ENCODE assay signal across 1 cellular context in the genomic region with DNA sequence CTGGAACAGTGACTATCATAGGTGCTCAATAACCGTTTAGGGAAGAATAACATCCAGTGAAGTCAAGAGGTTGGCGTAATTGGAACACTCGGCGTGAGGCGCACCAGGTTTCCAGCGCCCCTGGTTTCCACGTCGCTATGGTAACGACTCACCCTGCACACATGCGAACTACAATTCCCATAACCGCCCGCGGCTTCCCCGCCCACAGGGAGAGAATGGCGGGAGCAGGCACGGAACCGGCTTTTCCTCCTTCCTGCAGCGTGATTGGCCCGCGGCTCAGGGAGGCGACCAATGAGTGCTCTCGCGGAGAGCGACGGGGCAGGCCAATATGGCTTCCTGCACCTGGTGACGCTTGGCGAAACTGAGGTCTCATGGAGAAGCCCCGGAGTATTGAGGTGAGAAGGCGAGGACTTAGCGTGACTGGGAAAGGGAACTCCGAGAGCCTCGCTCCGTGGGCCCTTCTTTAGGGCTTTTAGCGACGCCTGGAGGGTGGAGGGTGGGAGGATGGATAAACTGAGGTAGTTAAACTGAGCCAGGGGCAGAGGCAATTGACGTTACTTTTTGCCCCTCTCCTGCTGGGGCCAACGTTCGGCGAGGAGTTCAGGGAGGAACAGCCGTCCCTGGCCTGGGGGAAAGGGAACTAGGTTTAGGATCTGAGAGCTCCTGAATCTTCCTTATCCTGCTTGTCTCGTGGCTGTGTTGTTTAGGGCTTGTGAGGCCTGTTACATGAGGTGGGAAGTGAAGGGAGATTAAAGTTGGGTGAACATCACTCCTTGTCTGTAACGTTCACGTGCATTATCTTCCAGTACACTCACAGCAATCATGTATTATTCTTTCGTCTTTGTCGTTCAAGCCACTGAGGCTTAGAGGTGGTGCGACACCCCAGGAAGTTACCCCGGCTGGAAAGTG.
TF ChIP-seq lines count a peak whose summit lies in the region.

L3MBTL2 (plus strand) TSS at position 321 of the 909 bp plus-strand sequence; CDS start at position 372, 51 bp downstream.

TF ChIP-seq in HepG2, 621 proteins besides CTCF, POLR2A, EP300 and RAD21 (continued from another document and continues in another):
- no peak for TF ChIP-seq GLMP (CRISPR knock-in tag; IDR thresholded peaks at IDR 0.05; ENCODE audit: borderline replicate concordance)
- peak; percentile 17; the same call in 1 of the 2 replicates for TF ChIP-seq DR1 (CRISPR knock-in tag; IDR thresholded peaks at IDR 0.05)
- no peak for TF ChIP-seq ZNF7 (CRISPR knock-in tag; IDR thresholded peaks at IDR 0.05)
- TF ChIP-seq ONECUT2 (CRISPR knock-in tag; IDR thresholded peaks at IDR 0.05): no peak
- TF ChIP-seq ZNF800 (CRISPR knock-in tag; IDR thresholded peaks at IDR 0.05): no peak
- TF ChIP-seq, protein P1, sequence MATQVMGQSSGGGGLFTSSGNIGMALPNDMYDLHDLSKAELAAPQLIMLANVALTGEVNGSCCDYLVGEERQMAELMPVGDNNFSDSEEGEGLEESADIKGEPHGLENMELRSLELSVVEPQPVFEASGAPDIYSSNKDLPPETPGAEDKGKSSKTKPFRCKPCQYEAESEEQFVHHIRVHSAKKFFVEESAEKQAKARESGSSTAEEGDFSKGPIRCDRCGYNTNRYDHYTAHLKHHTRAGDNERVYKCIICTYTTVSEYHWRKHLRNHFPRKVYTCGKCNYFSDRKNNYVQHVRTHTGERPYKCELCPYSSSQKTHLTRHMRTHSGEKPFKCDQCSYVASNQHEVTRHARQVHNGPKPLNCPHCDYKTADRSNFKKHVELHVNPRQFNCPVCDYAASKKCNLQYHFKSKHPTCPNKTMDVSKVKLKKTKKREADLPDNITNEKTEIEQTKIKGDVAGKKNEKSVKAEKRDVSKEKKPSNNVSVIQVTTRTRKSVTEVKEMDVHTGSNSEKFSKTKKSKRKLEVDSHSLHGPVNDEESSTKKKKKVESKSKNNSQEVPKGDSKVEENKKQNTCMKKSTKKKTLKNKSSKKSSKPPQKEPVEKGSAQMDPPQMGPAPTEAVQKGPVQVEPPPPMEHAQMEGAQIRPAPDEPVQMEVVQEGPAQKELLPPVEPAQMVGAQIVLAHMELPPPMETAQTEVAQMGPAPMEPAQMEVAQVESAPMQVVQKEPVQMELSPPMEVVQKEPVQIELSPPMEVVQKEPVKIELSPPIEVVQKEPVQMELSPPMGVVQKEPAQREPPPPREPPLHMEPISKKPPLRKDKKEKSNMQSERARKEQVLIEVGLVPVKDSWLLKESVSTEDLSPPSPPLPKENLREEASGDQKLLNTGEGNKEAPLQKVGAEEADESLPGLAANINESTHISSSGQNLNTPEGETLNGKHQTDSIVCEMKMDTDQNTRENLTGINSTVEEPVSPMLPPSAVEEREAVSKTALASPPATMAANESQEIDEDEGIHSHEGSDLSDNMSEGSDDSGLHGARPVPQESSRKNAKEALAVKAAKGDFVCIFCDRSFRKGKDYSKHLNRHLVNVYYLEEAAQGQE (IDR thresholded peaks at IDR 0.05; ENCODE audit: borderline replicate concordance in 1 of 2, low read depth in 1 of 2, low read length in 2 of 2): no peak
- no peak; the same call in 1 of the 2 replicates for TF ChIP-seq ZNF564 (CRISPR knock-in tag; IDR thresholded peaks at IDR 0.05)
- no peak for TF ChIP-seq BCL6 (CRISPR knock-in tag; IDR thresholded peaks at IDR 0.05)
- peak; percentile 7; the same call in 1 of the 2 replicates for TF ChIP-seq KLF11 (CRISPR knock-in tag; IDR thresholded peaks at IDR 0.05)
- TF ChIP-seq YY1 (IDR thresholded peaks at IDR 0.05; ENCODE audit: insufficient read depth, insufficient replicate concordance, low read depth, low read length): peak; percentile 96
- peak; percentile 100 for TF ChIP-seq THAP11 (CRISPR knock-in tag; IDR thresholded peaks at IDR 0.05)
- no peak for TF ChIP-seq ZKSCAN8 (CRISPR knock-in tag; IDR thresholded peaks at IDR 0.05; ENCODE audit: borderline replicate concordance)
- no peak for TF ChIP-seq TGIF2 (CRISPR knock-in tag; IDR thresholded peaks at IDR 0.05)
- TF ChIP-seq ZNF468 (CRISPR knock-in tag; IDR thresholded peaks at IDR 0.05): no peak
- TF ChIP-seq DNMT1 (CRISPR knock-in tag; IDR thresholded peaks at IDR 0.05): no peak
- TF ChIP-seq, protein P2, sequence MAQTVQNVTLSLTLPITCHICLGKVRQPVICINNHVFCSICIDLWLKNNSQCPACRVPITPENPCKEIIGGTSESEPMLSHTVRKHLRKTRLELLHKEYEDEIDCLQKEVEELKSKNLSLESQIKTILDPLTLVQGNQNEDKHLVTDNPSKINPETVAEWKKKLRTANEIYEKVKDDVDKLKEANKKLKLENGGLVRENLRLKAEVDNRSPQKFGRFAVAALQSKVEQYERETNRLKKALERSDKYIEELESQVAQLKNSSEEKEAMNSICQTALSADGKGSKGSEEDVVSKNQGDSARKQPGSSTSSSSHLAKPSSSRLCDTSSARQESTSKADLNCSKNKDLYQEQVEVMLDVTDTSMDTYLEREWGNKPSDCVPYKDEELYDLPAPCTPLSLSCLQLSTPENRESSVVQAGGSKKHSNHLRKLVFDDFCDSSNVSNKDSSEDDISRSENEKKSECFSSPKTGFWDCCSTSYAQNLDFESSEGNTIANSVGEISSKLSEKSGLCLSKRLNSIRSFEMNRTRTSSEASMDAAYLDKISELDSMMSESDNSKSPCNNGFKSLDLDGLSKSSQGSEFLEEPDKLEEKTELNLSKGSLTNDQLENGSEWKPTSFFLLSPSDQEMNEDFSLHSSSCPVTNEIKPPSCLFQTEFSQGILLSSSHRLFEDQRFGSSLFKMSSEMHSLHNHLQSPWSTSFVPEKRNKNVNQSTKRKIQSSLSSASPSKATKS (CRISPR knock-in tag; IDR thresholded peaks at IDR 0.05): no peak
- TF ChIP-seq ERF (CRISPR knock-in tag; IDR thresholded peaks at IDR 0.05): peak; percentile 54; the same call in 1 of the 2 replicates
- no peak for TF ChIP-seq MAFK (conservative IDR thresholded peaks at IDR 0.05 in 1 of 2, IDR thresholded peaks at IDR 0.05 in 1 of 2; ENCODE audit: low read length in 2 of 2)
- no peak for TF ChIP-seq ZBTB42 (CRISPR knock-in tag; IDR thresholded peaks at IDR 0.05)
- no peak for TF ChIP-seq MAFG (CRISPR knock-in tag; IDR thresholded peaks at IDR 0.05)
- peak; percentile 84 for TF ChIP-seq GMEB1 (CRISPR knock-in tag; IDR thresholded peaks at IDR 0.05; ENCODE audit: borderline replicate concordance)
- TF ChIP-seq RAD51 (IDR thresholded peaks at IDR 0.05; ENCODE audit: borderline replicate concordance): no peak
- peak; percentile 82; the same call in 1 of the 2 replicates for TF ChIP-seq KAT8 (CRISPR knock-in tag; IDR thresholded peaks at IDR 0.05)
- TF ChIP-seq ATF6 (CRISPR knock-in tag; conservative IDR thresholded peaks at IDR 0.05): no peak
- 0 out of 2 replicates have a peak, but pooled peaks have one; percentile 3 for TF ChIP-seq KLF6 (CRISPR knock-in tag; IDR thresholded peaks at IDR 0.05)
- 0 out of 2 replicates have a peak, but pooled peaks have one; percentile 62 for TF ChIP-seq ZNF333 (CRISPR knock-in tag; IDR thresholded peaks at IDR 0.05; ENCODE audit: borderline replicate concordance)
- peak; percentile 51; the same call in 1 of the 2 replicates for TF ChIP-seq RBFOX2 (IDR thresholded peaks at IDR 0.05; ENCODE audit: low read depth, low read length)
- TF ChIP-seq ZNF354B (CRISPR knock-in tag; IDR thresholded peaks at IDR 0.05): no peak
- no peak for TF ChIP-seq U2AF2 (IDR thresholded peaks at IDR 0.05; ENCODE audit: low read depth, low read length)
- peak; percentile 58; the same call in 1 of the 2 replicates for TF ChIP-seq SPEN (CRISPR knock-in tag; IDR thresholded peaks at IDR 0.05; ENCODE audit: low read depth)
- TF ChIP-seq HDAC6 (IDR thresholded peaks at IDR 0.05; ENCODE audit: low read depth, low read length): no peak
- TF ChIP-seq TEAD3 (CRISPR knock-in tag; optimal IDR thresholded peaks at IDR 0.05; ENCODE audit: borderline replicate concordance): peak; percentile 61
- TF ChIP-seq GTF3A (CRISPR knock-in tag; conservative IDR thresholded peaks at IDR 0.05): no peak
- TF ChIP-seq ZNF780A (CRISPR knock-in tag; IDR thresholded peaks at IDR 0.05): no peak
- peak; percentile 94 for TF ChIP-seq ZNF891 (CRISPR knock-in tag; IDR thresholded peaks at IDR 0.05)
- TF ChIP-seq ZNF556 (CRISPR knock-in tag; IDR thresholded peaks at IDR 0.05; ENCODE audit: borderline replicate concordance): no peak
- no peak for TF ChIP-seq ZNF20 (CRISPR knock-in tag; IDR thresholded peaks at IDR 0.05)
- TF ChIP-seq, protein P3, sequence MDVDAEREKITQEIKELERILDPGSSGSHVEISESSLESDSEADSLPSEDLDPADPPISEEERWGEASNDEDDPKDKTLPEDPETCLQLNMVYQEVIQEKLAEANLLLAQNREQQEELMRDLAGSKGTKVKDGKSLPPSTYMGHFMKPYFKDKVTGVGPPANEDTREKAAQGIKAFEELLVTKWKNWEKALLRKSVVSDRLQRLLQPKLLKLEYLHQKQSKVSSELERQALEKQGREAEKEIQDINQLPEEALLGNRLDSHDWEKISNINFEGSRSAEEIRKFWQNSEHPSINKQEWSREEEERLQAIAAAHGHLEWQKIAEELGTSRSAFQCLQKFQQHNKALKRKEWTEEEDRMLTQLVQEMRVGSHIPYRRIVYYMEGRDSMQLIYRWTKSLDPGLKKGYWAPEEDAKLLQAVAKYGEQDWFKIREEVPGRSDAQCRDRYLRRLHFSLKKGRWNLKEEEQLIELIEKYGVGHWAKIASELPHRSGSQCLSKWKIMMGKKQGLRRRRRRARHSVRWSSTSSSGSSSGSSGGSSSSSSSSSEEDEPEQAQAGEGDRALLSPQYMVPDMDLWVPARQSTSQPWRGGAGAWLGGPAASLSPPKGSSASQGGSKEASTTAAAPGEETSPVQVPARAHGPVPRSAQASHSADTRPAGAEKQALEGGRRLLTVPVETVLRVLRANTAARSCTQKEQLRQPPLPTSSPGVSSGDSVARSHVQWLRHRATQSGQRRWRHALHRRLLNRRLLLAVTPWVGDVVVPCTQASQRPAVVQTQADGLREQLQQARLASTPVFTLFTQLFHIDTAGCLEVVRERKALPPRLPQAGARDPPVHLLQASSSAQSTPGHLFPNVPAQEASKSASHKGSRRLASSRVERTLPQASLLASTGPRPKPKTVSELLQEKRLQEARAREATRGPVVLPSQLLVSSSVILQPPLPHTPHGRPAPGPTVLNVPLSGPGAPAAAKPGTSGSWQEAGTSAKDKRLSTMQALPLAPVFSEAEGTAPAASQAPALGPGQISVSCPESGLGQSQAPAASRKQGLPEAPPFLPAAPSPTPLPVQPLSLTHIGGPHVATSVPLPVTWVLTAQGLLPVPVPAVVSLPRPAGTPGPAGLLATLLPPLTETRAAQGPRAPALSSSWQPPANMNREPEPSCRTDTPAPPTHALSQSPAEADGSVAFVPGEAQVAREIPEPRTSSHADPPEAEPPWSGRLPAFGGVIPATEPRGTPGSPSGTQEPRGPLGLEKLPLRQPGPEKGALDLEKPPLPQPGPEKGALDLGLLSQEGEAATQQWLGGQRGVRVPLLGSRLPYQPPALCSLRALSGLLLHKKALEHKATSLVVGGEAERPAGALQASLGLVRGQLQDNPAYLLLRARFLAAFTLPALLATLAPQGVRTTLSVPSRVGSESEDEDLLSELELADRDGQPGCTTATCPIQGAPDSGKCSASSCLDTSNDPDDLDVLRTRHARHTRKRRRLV (CRISPR knock-in tag; IDR thresholded peaks at IDR 0.05): no peak
- TF ChIP-seq FOSL1 (CRISPR knock-in tag; IDR thresholded peaks at IDR 0.05; ENCODE audit: borderline replicate concordance): no peak
- TF ChIP-seq ZNF441 (CRISPR knock-in tag; IDR thresholded peaks at IDR 0.05; ENCODE audit: borderline replicate concordance): 0 out of 2 replicates have a peak, but pooled peaks have one; percentile 14
- no peak for TF ChIP-seq ATF7-NPFF (CRISPR knock-in tag; IDR thresholded peaks at IDR 0.05; ENCODE audit: low read depth)
